In genomic region chr5:127517110-127517479, GRCh38 we compare ENCODE assay signal across 8 cellular contexts. TPM values are rescaled to one million over a fixed set of nuclear protein-coding genes. Genes with fewer than 3 reads are reported as not detected.
DNase-seq lines count a peak whose midpoint lies in the region; ATAC-seq and TF ChIP-seq lines count a peak whose summit lies in the region.

No MANE protein-coding gene starts in this region.

- peak overlapping the region; percentile 83 for H3K4me3 ChIP-seq in right cardiac atrium (ENCODE audit: low read length)
- H3K4me3 ChIP-seq in smooth muscle cell = peak overlapping the region; percentile 99

- POLR2A ChIA-PET in WTC11 (lab: Charles Lee) = interaction anchor here (1.0 kb wide), 1 partner anchor 236 kb away, joined by 3 read pairs; no protein-coding TSS in a partner anchor

- no peak for TF ChIP-seq CTCF in CD14-positive monocyte (IDR thresholded peaks at IDR 0.05)
- no peak for TF ChIP-seq CTCF in WTC11 (IDR thresholded peaks at IDR 0.05)
- TF ChIP-seq CTCF in smooth muscle cell (IDR thresholded peaks at IDR 0.05; ENCODE audit: borderline replicate concordance, insufficient read depth, poor library complexity, severe bottlenecking) = no peak

- DNase-seq in CD14-positive monocyte (ENCODE audit: low spot score) (no peak), WTC11 (ENCODE audit: low spot score) (no peak), right cardiac atrium (no peak), smooth muscle cell (lab: John Stamatoyannopoulos, UW; ENCODE audit: unreplicated experiment) (no peak), NOMO-1 treated with DMSO at 0.1 percent for 48 hours (lab: John Stamatoyannopoulos, UW; ENCODE audit: unreplicated experiment) (no peak), DMS 273 treated with DMSO at 0.1 percent for 48 hours (lab: John Stamatoyannopoulos, UW) (no peak)

- peaks cover 41% of the 10 kb centered on the region for H4K20me1 ChIP-seq in smooth muscle cell (ENCODE audit: low read depth)

- H3K4me1 Mint-ChIP-seq in CD14-positive monocyte (peaks cover 21% of the 10 kb centered on the region), WTC11 (peaks cover 20% of the 10 kb centered on the region)

- H3K9me3 Mint-ChIP-seq in CD14-positive monocyte (peaks cover 9 to 17% (median 13%) of the 10 kb centered on the region in 7 donors), WTC11 (peaks cover 16% of the 10 kb centered on the region)

- WGBS in right cardiac atrium = 9% methylated on average over 9 of the region's 9 CpGs
- 16% methylated on average over 9 of the region's 9 CpGs for WGBS in smooth muscle cell (ENCODE audit: low lambda C conversion rate)

- H3K36me3 ChIP-seq in smooth muscle cell (ENCODE audit: low read depth) = no peaks in the 10 kb centered on the region

- H3K27ac ChIP-seq in right cardiac atrium (ENCODE audit: low read length) (no peak overlapping the region), smooth muscle cell (ENCODE audit: low read depth) (peak overlapping the region; percentile 51)

- H3K27me3 ChIP-seq in right cardiac atrium (ENCODE audit: control insufficient read depth, insufficient read depth) = no peaks in the 10 kb centered on the region
- no peaks in the 10 kb centered on the region for H3K27me3 ChIP-seq in smooth muscle cell (ENCODE audit: low read depth)

- peak; percentile 37 for ATAC-seq in GM19372 (IDR thresholded peaks at IDR 0.05; ENCODE audit: low read depth, unreplicated experiment)
- ATAC-seq in HG03432 (IDR thresholded peaks at IDR 0.05; ENCODE audit: unreplicated experiment) = peak; percentile 28
- peak; percentile 12; the same call in 1 of the 2 replicates for ATAC-seq in WTC11
- ATAC-seq in right cardiac atrium = peak; percentile 46 to 58

- H3K36me3 Mint-ChIP-seq in CD14-positive monocyte (peaks cover 11 to 15% of the 10 kb centered on the region in 2 donors), WTC11 (peaks cover 27% of the 10 kb centered on the region)

- CTCF ChIA-PET in WTC11 (lab: Charles Lee) = interaction anchor here (1.0 kb wide), 1 partner anchor 20 kb away, joined by 4 read pairs; no protein-coding TSS in a partner anchor

- H3K4me2 ChIP-seq in smooth muscle cell = peak overlapping the region; percentile 89

- H3K9me3 ChIP-seq in right cardiac atrium (ENCODE audit: control insufficient read depth, low read length) (no peaks in the 10 kb centered on the region), smooth muscle cell (replicated peaks; ENCODE audit: low read depth) (no peaks in the 10 kb centered on the region)

- H2AFZ ChIP-seq in smooth muscle cell (ENCODE audit: low read depth) = peak overlapping the region; percentile 100

- peaks cover 45% of the 10 kb centered on the region for H3K79me2 ChIP-seq in smooth muscle cell (ENCODE audit: low read depth)

- intact Hi-C loops in CD14-positive monocyte (cut with micrococcal nuclease) (no loop called here), right cardiac atrium (cut with DNase I) (no loop called here)

- H3K27me3 Mint-ChIP-seq in CD14-positive monocyte (ENCODE audit: low read depth in 3 of 3) (peaks cover 0 to 2% (median 0%) of the 10 kb centered on the region in 3 donors), WTC11 (ENCODE audit: low read depth) (no peaks in the 10 kb centered on the region; the same call in 1 of the 2 replicates)

- H3K4me3 Mint-ChIP-seq in CD14-positive monocyte (peak overlapping the region; percentile 86 to 88), WTC11 (peak overlapping the region; percentile 70)

- H3K4me1 ChIP-seq in right cardiac atrium (ENCODE audit: control insufficient read depth, insufficient read depth, low read length) (no peaks in the 10 kb centered on the region), smooth muscle cell (ENCODE audit: low read depth) (peaks cover 29% of the 10 kb centered on the region)

- no peaks in the 10 kb centered on the region for H3F3A ChIP-seq in smooth muscle cell (ENCODE audit: low read depth)

- H3K9ac ChIP-seq in smooth muscle cell (ENCODE audit: low read depth) = peak overlapping the region; percentile 61

- H3K27ac Mint-ChIP-seq in CD14-positive monocyte (peak overlapping the region in 4 of 7 donors; percentile 26 to 79 (median 66)), WTC11 (no peak overlapping the region)

TF ChIP-seq in WTC11, 78 proteins besides CTCF, POLR2A, EP300 and RAD21:
- TF ChIP-seq TCF7 (CRISPR knock-in tag; IDR thresholded peaks at IDR 0.05; ENCODE audit: low read depth) = no peak
- no peak for TF ChIP-seq GRHL2 (CRISPR knock-in tag; IDR thresholded peaks at IDR 0.05; ENCODE audit: insufficient replicate concordance, severe bottlenecking)
- peak; percentile 82 for TF ChIP-seq GTF2I (CRISPR knock-in tag; conservative IDR thresholded peaks at IDR 0.05)
- TF ChIP-seq, protein P1, sequence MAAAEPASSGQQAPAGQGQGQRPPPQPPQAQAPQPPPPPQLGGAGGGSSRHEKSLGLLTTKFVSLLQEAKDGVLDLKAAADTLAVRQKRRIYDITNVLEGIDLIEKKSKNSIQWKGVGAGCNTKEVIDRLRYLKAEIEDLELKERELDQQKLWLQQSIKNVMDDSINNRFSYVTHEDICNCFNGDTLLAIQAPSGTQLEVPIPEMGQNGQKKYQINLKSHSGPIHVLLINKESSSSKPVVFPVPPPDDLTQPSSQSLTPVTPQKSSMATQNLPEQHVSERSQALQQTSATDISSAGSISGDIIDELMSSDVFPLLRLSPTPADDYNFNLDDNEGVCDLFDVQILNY (CRISPR knock-in tag; IDR thresholded peaks at IDR 0.05) = no peak
- no peak for TF ChIP-seq MYBL2 (CRISPR knock-in tag; IDR thresholded peaks at IDR 0.05)
- TF ChIP-seq, protein P2, sequence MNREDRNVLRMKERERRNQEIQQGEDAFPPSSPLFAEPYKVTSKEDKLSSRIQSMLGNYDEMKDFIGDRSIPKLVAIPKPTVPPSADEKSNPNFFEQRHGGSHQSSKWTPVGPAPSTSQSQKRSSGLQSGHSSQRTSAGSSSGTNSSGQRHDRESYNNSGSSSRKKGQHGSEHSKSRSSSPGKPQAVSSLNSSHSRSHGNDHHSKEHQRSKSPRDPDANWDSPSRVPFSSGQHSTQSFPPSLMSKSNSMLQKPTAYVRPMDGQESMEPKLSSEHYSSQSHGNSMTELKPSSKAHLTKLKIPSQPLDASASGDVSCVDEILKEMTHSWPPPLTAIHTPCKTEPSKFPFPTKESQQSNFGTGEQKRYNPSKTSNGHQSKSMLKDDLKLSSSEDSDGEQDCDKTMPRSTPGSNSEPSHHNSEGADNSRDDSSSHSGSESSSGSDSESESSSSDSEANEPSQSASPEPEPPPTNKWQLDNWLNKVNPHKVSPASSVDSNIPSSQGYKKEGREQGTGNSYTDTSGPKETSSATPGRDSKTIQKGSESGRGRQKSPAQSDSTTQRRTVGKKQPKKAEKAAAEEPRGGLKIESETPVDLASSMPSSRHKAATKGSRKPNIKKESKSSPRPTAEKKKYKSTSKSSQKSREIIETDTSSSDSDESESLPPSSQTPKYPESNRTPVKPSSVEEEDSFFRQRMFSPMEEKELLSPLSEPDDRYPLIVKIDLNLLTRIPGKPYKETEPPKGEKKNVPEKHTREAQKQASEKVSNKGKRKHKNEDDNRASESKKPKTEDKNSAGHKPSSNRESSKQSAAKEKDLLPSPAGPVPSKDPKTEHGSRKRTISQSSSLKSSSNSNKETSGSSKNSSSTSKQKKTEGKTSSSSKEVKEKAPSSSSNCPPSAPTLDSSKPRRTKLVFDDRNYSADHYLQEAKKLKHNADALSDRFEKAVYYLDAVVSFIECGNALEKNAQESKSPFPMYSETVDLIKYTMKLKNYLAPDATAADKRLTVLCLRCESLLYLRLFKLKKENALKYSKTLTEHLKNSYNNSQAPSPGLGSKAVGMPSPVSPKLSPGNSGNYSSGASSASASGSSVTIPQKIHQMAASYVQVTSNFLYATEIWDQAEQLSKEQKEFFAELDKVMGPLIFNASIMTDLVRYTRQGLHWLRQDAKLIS (CRISPR knock-in tag; IDR thresholded peaks at IDR 0.05; ENCODE audit: borderline replicate concordance) = no peak

RNA-seq across cellular contexts. Expression of gene PRRC1, which starts 0.3 kb away (rescaled TPM):
- polyA plus RNA-seq in CD14-positive monocyte = 10 to 100 TPM; 17.9 to 20.6 TPM
- 58.7 to 77.9 TPM (median 61.7 TPM) in 3 replicates for total RNA-seq in WTC11 (2021)
- 10 to 100 TPM; 27.6 to 33.9 (median 31.6) TPM for total RNA-seq in right cardiac atrium
- polyA plus RNA-seq in right cardiac atrium = 13.9 TPM
- 159 and 174 TPM in 2 replicates for total RNA-seq in smooth muscle cell
- 74.4 and 80.5 TPM in 2 replicates for polyA plus RNA-seq in smooth muscle cell
